12 cellular contexts compared by ENCODE assay signal in genomic region chr20:33693741-33694645, GRCh38. TPM values are rescaled to one million over a fixed set of nuclear protein-coding genes. Genes with fewer than 3 reads are reported as not detected.
DNase-seq lines count a peak whose midpoint lies in the region; ATAC-seq and TF ChIP-seq lines count a peak whose summit lies in the region.
"Had no signal": no experiment of that assay in that cellular context is flagged by ENCODE, and none has a peak within 500 bp of the region (broad histone marks: within the 10 kb centered on the region; RNA-seq: fewer than 3 reads in every experiment).

No MANE protein-coding gene starts in this region.

- H3K9me3 ChIP-seq in colonic mucosa (no peaks in the 10 kb centered on the region), lower lobe of right lung (no peaks in the 10 kb centered on the region), suprapubic skin (no peaks in the 10 kb centered on the region)

- no peak for TF ChIP-seq POLR2A in suprapubic skin (IDR thresholded peaks at IDR 0.05)

- WGBS in suprapubic skin: 55% methylated on average over 14 of the region's 17 CpGs

- no peaks in the 10 kb centered on the region for H3K36me3 ChIP-seq in colonic mucosa
- no peaks in the 10 kb centered on the region for H3K36me3 ChIP-seq in lower lobe of right lung
- no peaks in the 10 kb centered on the region for H3K36me3 ChIP-seq in suprapubic skin

- DNase-seq in NCI-H345 (lab: John Stamatoyannopoulos, UW) (peak; percentile 83), colonic mucosa (peak; percentile 41), lower lobe of right lung (no peak), suprapubic skin (ENCODE audit: low spot score in 2 of 2) (no peak), NCI-H510A (lab: John Stamatoyannopoulos, UW) (no peak), DMS53 (lab: John Stamatoyannopoulos, UW) (no peak)
- no peak for DNase-seq in stimulated activated CD4-positive, alpha-beta T cell treated with anti-CD3 and anti-CD28 coated beads, Interleukin-15, amount 100 ng/mL, for 24 hours
- DNase-seq: activated CD4-positive, alpha-beta T cell treated with anti-CD3 and anti-CD28 coated beads for 4 hours; kidney; RPMI8226 had no signal

- TF ChIP-seq CTCF in colonic mucosa (IDR thresholded peaks at IDR 0.05) (no peak), lower lobe of right lung (IDR thresholded peaks at IDR 0.05) (no peak), suprapubic skin (IDR thresholded peaks at IDR 0.05) (no peak)

- H3K27ac ChIP-seq in colonic mucosa (no peak overlapping the region), lower lobe of right lung (peak overlapping the region; percentile 46), suprapubic skin (peak overlapping the region; percentile 57)

- intact Hi-C loops in colonic mucosa (cut with DNase I): no loop called here
- intact Hi-C loops in lower lobe of right lung (cut with DNase I): no loop called here

- no peak overlapping the region for H3K9ac ChIP-seq in colonic mucosa (ENCODE audit: low read depth in 2 of 2, low read length in 2 of 2)

- TF ChIP-seq EP300 in suprapubic skin (IDR thresholded peaks at IDR 0.05): no peak

- H3K27me3 ChIP-seq in colonic mucosa: no peaks in the 10 kb centered on the region
- H3K27me3 ChIP-seq in lower lobe of right lung (ENCODE audit: low read depth): no peaks in the 10 kb centered on the region
- no peaks in the 10 kb centered on the region for H3K27me3 ChIP-seq in suprapubic skin

- H3K4me1 ChIP-seq in colonic mucosa (no peaks in the 10 kb centered on the region), lower lobe of right lung (peaks cover 3% of the 10 kb centered on the region), suprapubic skin (peaks cover 30% of the 10 kb centered on the region)

- peak; percentile 78 to 79 for ATAC-seq in lower lobe of right lung
- ATAC-seq in GM18520 (IDR thresholded peaks at IDR 0.05; ENCODE audit: unreplicated experiment): no peak

- H3K4me3 ChIP-seq in colonic mucosa (no peak overlapping the region), lower lobe of right lung (no peak overlapping the region), suprapubic skin (no peak overlapping the region)

RNA-seq across cellular contexts. Expression of gene E2F1, which starts 7.8 kb away (rescaled TPM):
- total RNA-seq in colonic mucosa (10 to 100 TPM in 1 of 2 donors, 1 to 10 TPM in 1; 4.6 to 23.3 TPM), lower lobe of right lung (3.9 TPM), suprapubic skin (1 to 10 TPM; 3.5 to 5.6 (median 4.6) TPM)

RNA-seq across cellular contexts. Expression of gene NECAB3, which starts 19.8 kb away (rescaled TPM):
- 10 to 100 TPM; 30.3 to 61.3 TPM for total RNA-seq in colonic mucosa
- total RNA-seq in lower lobe of right lung: 60.3 TPM
- 10 to 100 TPM; 19.9 to 37.5 (median 22.1) TPM for total RNA-seq in suprapubic skin

RNA-seq across cellular contexts. Expression of gene PXMP4, which starts 26.1 kb away (rescaled TPM):
- total RNA-seq in colonic mucosa (10 to 100 TPM; 13.2 to 18.1 TPM), lower lobe of right lung (60.5 TPM), suprapubic skin (10 to 100 TPM in 3 of 4 donors, 1 to 10 TPM in 1; 8.7 to 32.4 (median 24.3) TPM)

RNA-seq across cellular contexts. Expression of gene ACTL10, which starts 27.2 kb away (rescaled TPM):
- total RNA-seq in colonic mucosa (1 to 10 TPM; 3.9 to 8.0 TPM), lower lobe of right lung (1.3 TPM), suprapubic skin (1 to 10 TPM; 1.3 to 4.9 (median 3.0) TPM)

RNA-seq across cellular contexts. Expression of gene C20orf144, which starts 31.9 kb away (rescaled TPM):
- total RNA-seq in colonic mucosa: under 1 TPM in 1 of 2 donors, not detected in 1; 0.30 TPM
- total RNA-seq in lower lobe of right lung: not detected
- total RNA-seq in suprapubic skin: not detected
- total RNA-seq: endothelial cell of umbilical vein had no signal

Comparison
In these comparisons a context has a peak if more than half of its experiments do, and no peak if none do; other contexts are left out.
1. DNase-seq: peak in NCI-H345 (single experiment) and colonic mucosa (single experiment); none in lower lobe of right lung (single experiment), suprapubic skin (0 of 2), stimulated activated CD4-positive, alpha-beta T cell treated with anti-CD3 and anti-CD28 coated beads, Interleukin-15, amount 100 ng/mL, for 24 hours (single experiment), NCI-H510A (single experiment) and DMS53 (single experiment).